Comparison of ENCODE assay signal across 20 cellular contexts in genomic region chr12:57119694-57120093, GRCh38. TPM values are rescaled to one million over a fixed set of nuclear protein-coding genes. Genes with fewer than 3 reads are reported as not detected.
DNase-seq lines count a peak whose midpoint lies in the region; ATAC-seq and TF ChIP-seq lines count a peak whose summit lies in the region.
"Had no signal": no experiment of that assay in that cellular context is flagged by ENCODE, and none has a peak within 500 bp of the region (broad histone marks: within the 10 kb centered on the region; RNA-seq: fewer than 3 reads in every experiment).

No MANE protein-coding gene starts in this region.

- peak overlapping the region; percentile 22; the same call in 1 of the 2 replicates for H2AFZ ChIP-seq in OCI-LY3 (ENCODE audit: low read depth, low read length)

- H3K4me3 Mint-ChIP-seq in CD14-positive monocyte (no peak overlapping the region), MCF 10A (ENCODE audit: unreplicated experiment) (no peak overlapping the region)

- peaks cover 3% of the 10 kb centered on the region for H3K27me3 ChIP-seq in OCI-LY3 (ENCODE audit: low read depth, low read length)
- no peaks in the 10 kb centered on the region for H3K27me3 ChIP-seq in effector memory CD4-positive, alpha-beta T cell (replicated peaks; ENCODE audit: control insufficient read depth, insufficient read depth, low read length, poor library complexity, severe bottlenecking)

- no peak for ATAC-seq in HG03039 (IDR thresholded peaks at IDR 0.05; ENCODE audit: unreplicated experiment)

- H3K27me3 Mint-ChIP-seq in CD14-positive monocyte (ENCODE audit: low read depth in 3 of 3) (peaks cover 4 to 10% (median 8%) of the 10 kb centered on the region in 3 donors), MCF 10A (ENCODE audit: insufficient read depth, unreplicated experiment) (no peaks in the 10 kb centered on the region)

- no peak overlapping the region for H3K27ac ChIP-seq in OCI-LY3 (ENCODE audit: low read length)
- peak overlapping the region; percentile 78 for H3K27ac ChIP-seq in epithelial cell of prostate
- no peak overlapping the region for H3K27ac ChIP-seq in effector memory CD4-positive, alpha-beta T cell (ENCODE audit: insufficient read depth, low read length, poor library complexity, severe bottlenecking)
- H3K27ac ChIP-seq: KMS-11 had no signal

- no peak overlapping the region for H3K9ac ChIP-seq in OCI-LY3 (ENCODE audit: low read length)
- H3K9ac ChIP-seq: KMS-11, SK-N-SH had no signal

- H3K27ac Mint-ChIP-seq in CD14-positive monocyte (peak overlapping the region in 4 of 7 donors; percentile 37 to 92 (median 87)), MCF 10A (ENCODE audit: low read depth, unreplicated experiment) (no peak overlapping the region)

- H3K9me3 ChIP-seq in OCI-LY3 (ENCODE audit: insufficient read depth, low read length): peaks cover 7% of the 10 kb centered on the region; the same call in 1 of the 2 replicates
- H3K9me3 ChIP-seq in effector memory CD4-positive, alpha-beta T cell (ENCODE audit: control insufficient read depth, low read length): no peaks in the 10 kb centered on the region
- H3K9me3 ChIP-seq: SK-N-SH had no signal

- intact Hi-C loops in CD14-positive monocyte (cut with micrococcal nuclease) (loop anchor here in 1 of 2 donors (5.0 kb wide), 1 partner anchor 53 kb away; no protein-coding TSS in a partner anchor), MCF 10A (cut with micrococcal nuclease) (no loop called here)

- DNase-seq in CD14-positive monocyte (ENCODE audit: low spot score): no peak
- DNase-seq in epithelial cell of prostate (ENCODE audit: low read depth, low spot score): no peak
- DNase-seq in CD1c-positive myeloid dendritic cell (ENCODE audit: extremely low spot score): no peak
- DNase-seq in effector memory CD4-positive, alpha-beta T cell: no peak
- DNase-seq in MCF 10A (ENCODE audit: unreplicated experiment): no peak
- DNase-seq: ACHN, C1 segment of cervical spinal cord, NCI-H1105, NCI-H2029 treated with DMSO at 0.1 percent for 48 hours, NCI-H2171, NCI-H345, NCI-H524, NCI-H82, SHP77, SK-N-SH, T-helper 2 cell had no signal

- H3K4me1 Mint-ChIP-seq in CD14-positive monocyte (peaks cover 19% of the 10 kb centered on the region), MCF 10A (ENCODE audit: insufficient read depth, unreplicated experiment) (peaks cover 18% of the 10 kb centered on the region)

- H3K79me2 ChIP-seq in OCI-LY3 (ENCODE audit: low read length): no peaks in the 10 kb centered on the region

- POLR2A ChIA-PET in MCF 10A (lab: Yijun Ruan, JAX): no interaction called here

- TF ChIP-seq CTCF in CD14-positive monocyte (IDR thresholded peaks at IDR 0.05) (no peak), OCI-LY3 (IDR thresholded peaks at IDR 0.05; ENCODE audit: low read depth, low read length) (no peak), MCF 10A (IDR thresholded peaks at IDR 0.05; ENCODE audit: unreplicated experiment) (no peak)

- no TSS peak for BruUV-seq in MCF 10A (replicated peaks; lab: Mats Ljungman, UMichigan)

- peaks cover 16% of the 10 kb centered on the region for H3K4me1 ChIP-seq in OCI-LY3 (ENCODE audit: low read length)
- H3K4me1 ChIP-seq in effector memory CD4-positive, alpha-beta T cell (ENCODE audit: control insufficient read depth, insufficient read depth, low read length, poor library complexity, severe bottlenecking): no peaks in the 10 kb centered on the region

- H3K4me3 ChIP-seq in OCI-LY3 (ENCODE audit: low read length): no peak overlapping the region
- no peak overlapping the region for H3K4me3 ChIP-seq in effector memory CD4-positive, alpha-beta T cell (ENCODE audit: insufficient read depth, low read depth, low read length, poor library complexity, severe bottlenecking)

- H3K36me3 Mint-ChIP-seq in CD14-positive monocyte (no peaks in the 10 kb centered on the region), MCF 10A (ENCODE audit: insufficient read depth, unreplicated experiment) (no peaks in the 10 kb centered on the region)

- CTCF ChIA-PET in MCF 10A (lab: Yijun Ruan, JAX): interaction anchor here (0.7 to 19.4 kb wide), 4 partner anchors 8 to 125 kb away, joined by 4 to 530 read pairs (median 38); partner anchors contain the start of gene STAT6

- H3K4me2 ChIP-seq in OCI-LY3 (ENCODE audit: low read length): peak overlapping the region; percentile 35
- H3K4me2 ChIP-seq: KMS-11, SK-N-SH had no signal

- peaks cover 3% of the 10 kb centered on the region for H3K36me3 ChIP-seq in OCI-LY3 (replicated peaks; ENCODE audit: low read depth, low read length)
- H3K36me3 ChIP-seq in effector memory CD4-positive, alpha-beta T cell (ENCODE audit: control insufficient read depth, insufficient read depth, low read length): no peaks in the 10 kb centered on the region

- H4K20me1 ChIP-seq in OCI-LY3 (ENCODE audit: insufficient read depth, low read length): no peaks in the 10 kb centered on the region

- H3K9me3 Mint-ChIP-seq in CD14-positive monocyte (peaks cover 0 to 6% (median 3%) of the 10 kb centered on the region in 7 donors), MCF 10A (ENCODE audit: unreplicated experiment) (no peaks in the 10 kb centered on the region)

RNA-seq across cellular contexts. Expression of gene STAT6, which starts 8.5 kb away (rescaled TPM):
- 100 to 1,000 TPM; 132 to 154 TPM for polyA plus RNA-seq in CD14-positive monocyte
- 99.7 and 122 TPM in 2 replicates for total RNA-seq in MCF 10A (2022)

RNA-seq across cellular contexts. Expression of gene LRP1, which starts 8.6 kb away (rescaled TPM):
- 10 to 100 TPM in 1 of 2 donors, 1 to 10 TPM in 1; 5.5 to 10.5 TPM for polyA plus RNA-seq in CD14-positive monocyte
- 18.9 and 25.3 TPM in 2 replicates for total RNA-seq in MCF 10A (2022)

RNA-seq across cellular contexts. Expression of gene LRP1-AS, which starts 27.7 kb away (rescaled TPM):
- polyA plus RNA-seq in CD14-positive monocyte: 1 to 10 TPM in 1 of 2 donors, under 1 TPM in 1; 0.35 to 1.5 TPM
- not detected in 2 replicates for total RNA-seq in MCF 10A (2022)
- total RNA-seq: RPMI7951 had no signal
- polyA plus RNA-seq: SK-N-SH had no signal

RNA-seq across cellular contexts. Expression of gene NAB2, which starts 30.8 kb away (rescaled TPM):
- polyA plus RNA-seq in CD14-positive monocyte: 1 to 10 TPM in 1 of 2 donors, under 1 TPM in 1; 1.00 to 2.7 TPM
- total RNA-seq in MCF 10A (2022): 25.8 and 30.6 TPM in 2 replicates

RNA-seq across cellular contexts. Expression of gene NEMP1, which starts 41.1 kb away (rescaled TPM):
- 1 to 10 TPM; 1.9 to 2.2 TPM for polyA plus RNA-seq in CD14-positive monocyte
- total RNA-seq in MCF 10A (2022): 17.5 and 22.5 TPM in 2 replicates
